1 cellular context compared by ENCODE assay signal in genomic region chr20:63808964-63809674, GRCh38.
TF ChIP-seq lines count a peak whose summit lies in the region.

No MANE protein-coding gene starts in this region.

TF ChIP-seq in GM23338, 12 proteins besides CTCF, POLR2A, EP300 and RAD21 (continued from another document):
- TF ChIP-seq, protein P1, sequence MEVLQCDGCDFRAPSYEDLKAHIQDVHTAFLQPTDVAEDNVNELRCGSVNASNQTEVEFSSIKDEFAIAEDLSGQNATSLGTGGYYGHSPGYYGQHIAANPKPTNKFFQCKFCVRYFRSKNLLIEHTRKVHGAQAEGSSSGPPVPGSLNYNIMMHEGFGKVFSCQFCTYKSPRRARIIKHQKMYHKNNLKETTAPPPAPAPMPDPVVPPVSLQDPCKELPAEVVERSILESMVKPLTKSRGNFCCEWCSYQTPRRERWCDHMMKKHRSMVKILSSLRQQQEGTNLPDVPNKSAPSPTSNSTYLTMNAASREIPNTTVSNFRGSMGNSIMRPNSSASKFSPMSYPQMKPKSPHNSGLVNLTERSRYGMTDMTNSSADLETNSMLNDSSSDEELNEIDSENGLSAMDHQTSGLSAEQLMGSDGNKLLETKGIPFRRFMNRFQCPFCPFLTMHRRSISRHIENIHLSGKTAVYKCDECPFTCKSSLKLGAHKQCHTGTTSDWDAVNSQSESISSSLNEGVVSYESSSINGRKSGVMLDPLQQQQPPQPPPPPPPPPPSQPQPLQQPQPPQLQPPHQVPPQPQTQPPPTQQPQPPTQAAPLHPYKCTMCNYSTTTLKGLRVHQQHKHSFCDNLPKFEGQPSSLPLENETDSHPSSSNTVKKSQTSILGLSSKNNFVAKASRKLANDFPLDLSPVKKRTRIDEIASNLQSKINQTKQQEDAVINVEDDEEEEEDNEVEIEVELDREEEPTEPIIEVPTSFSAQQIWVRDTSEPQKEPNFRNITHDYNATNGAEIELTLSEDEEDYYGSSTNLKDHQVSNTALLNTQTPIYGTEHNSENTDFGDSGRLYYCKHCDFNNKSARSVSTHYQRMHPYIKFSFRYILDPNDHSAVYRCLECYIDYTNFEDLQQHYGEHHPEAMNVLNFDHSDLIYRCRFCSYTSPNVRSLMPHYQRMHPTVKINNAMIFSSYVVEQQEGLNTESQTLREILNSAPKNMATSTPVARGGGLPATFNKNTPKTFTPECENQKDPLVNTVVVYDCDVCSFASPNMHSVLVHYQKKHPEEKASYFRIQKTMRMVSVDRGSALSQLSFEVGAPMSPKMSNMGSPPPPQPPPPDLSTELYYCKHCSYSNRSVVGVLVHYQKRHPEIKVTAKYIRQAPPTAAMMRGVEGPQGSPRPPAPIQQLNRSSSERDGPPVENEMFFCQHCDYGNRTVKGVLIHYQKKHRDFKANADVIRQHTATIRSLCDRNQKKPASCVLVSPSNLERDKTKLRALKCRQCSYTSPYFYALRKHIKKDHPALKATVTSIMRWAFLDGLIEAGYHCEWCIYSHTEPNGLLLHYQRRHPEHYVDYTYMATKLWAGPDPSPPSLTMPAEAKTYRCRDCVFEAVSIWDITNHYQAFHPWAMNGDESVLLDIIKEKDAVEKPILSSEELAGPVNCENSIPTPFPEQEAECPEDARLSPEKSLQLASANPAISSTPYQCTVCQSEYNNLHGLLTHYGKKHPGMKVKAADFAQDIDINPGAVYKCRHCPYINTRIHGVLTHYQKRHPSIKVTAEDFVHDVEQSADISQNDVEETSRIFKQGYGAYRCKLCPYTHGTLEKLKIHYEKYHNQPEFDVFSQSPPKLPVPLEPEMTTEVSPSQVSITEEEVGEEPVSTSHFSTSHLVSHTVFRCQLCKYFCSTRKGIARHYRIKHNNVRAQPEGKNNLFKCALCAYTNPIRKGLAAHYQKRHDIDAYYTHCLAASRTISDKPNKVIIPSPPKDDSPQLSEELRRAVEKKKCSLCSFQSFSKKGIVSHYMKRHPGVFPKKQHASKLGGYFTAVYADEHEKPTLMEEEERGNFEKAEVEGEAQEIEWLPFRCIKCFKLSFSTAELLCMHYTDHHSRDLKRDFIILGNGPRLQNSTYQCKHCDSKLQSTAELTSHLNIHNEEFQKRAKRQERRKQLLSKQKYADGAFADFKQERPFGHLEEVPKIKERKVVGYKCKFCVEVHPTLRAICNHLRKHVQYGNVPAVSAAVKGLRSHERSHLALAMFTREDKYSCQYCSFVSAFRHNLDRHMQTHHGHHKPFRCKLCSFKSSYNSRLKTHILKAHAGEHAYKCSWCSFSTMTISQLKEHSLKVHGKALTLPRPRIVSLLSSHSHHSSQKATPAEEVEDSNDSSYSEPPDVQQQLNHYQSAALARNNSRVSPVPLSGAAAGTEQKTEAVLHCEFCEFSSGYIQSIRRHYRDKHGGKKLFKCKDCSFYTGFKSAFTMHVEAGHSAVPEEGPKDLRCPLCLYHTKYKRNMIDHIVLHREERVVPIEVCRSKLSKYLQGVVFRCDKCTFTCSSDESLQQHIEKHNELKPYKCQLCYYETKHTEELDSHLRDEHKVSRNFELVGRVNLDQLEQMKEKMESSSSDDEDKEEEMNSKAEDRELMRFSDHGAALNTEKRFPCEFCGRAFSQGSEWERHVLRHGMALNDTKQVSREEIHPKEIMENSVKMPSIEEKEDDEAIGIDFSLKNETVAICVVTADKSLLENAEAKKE (CRISPR knock-in tag; IDR thresholded peaks at IDR 0.05), result no peak
- TF ChIP-seq ETS1 (IDR thresholded peaks at IDR 0.05) (no peak), STAT1 (IDR thresholded peaks at IDR 0.05; ENCODE audit: unreplicated experiment) (no peak), EZH2 (IDR thresholded peaks at IDR 0.05; ENCODE audit: low read depth, unreplicated experiment) (no peak), POLR2AphosphoS5 (IDR thresholded peaks at IDR 0.05; ENCODE audit: low read depth) (no peak), EZH2phosphoT487 (IDR thresholded peaks at IDR 0.05; ENCODE audit: unreplicated experiment) (no peak), JUNB (IDR thresholded peaks at IDR 0.05; ENCODE audit: unreplicated experiment) (no peak), ZNF331 (CRISPR knock-in tag; IDR thresholded peaks at IDR 0.05; ENCODE audit: low read depth) (no peak)
- TF ChIP-seq, protein P2, sequence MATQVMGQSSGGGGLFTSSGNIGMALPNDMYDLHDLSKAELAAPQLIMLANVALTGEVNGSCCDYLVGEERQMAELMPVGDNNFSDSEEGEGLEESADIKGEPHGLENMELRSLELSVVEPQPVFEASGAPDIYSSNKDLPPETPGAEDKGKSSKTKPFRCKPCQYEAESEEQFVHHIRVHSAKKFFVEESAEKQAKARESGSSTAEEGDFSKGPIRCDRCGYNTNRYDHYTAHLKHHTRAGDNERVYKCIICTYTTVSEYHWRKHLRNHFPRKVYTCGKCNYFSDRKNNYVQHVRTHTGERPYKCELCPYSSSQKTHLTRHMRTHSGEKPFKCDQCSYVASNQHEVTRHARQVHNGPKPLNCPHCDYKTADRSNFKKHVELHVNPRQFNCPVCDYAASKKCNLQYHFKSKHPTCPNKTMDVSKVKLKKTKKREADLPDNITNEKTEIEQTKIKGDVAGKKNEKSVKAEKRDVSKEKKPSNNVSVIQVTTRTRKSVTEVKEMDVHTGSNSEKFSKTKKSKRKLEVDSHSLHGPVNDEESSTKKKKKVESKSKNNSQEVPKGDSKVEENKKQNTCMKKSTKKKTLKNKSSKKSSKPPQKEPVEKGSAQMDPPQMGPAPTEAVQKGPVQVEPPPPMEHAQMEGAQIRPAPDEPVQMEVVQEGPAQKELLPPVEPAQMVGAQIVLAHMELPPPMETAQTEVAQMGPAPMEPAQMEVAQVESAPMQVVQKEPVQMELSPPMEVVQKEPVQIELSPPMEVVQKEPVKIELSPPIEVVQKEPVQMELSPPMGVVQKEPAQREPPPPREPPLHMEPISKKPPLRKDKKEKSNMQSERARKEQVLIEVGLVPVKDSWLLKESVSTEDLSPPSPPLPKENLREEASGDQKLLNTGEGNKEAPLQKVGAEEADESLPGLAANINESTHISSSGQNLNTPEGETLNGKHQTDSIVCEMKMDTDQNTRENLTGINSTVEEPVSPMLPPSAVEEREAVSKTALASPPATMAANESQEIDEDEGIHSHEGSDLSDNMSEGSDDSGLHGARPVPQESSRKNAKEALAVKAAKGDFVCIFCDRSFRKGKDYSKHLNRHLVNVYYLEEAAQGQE (IDR thresholded peaks at IDR 0.05; ENCODE audit: unreplicated experiment), result no peak
